ENCODE assay signal across 23 cellular contexts in the genomic region with DNA sequence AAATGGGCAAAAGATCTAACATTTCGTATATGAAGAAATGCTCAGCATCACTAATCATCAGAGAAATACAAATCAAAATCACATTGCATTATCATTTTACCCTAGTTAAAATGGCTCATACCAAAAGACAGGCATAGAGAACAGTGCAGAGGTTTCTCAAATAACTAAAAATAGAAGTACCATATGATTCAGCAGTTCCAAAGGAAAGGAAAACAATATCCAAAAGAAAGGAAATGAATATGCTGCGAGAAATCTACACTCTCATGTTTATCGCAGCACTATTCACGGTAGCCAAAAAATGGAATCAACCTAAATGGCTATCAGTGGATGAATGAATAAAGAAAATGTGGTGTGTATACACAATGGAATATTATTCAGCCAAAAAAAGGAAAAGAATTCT.
A peak's percentile ranks its signal among the peaks of the same experiment; 100 is the strongest.
DNase-seq lines count a peak whose midpoint lies in the region; ATAC-seq and TF ChIP-seq lines count a peak whose summit lies in the region.
"Had no signal": no experiment of that assay in that cellular context is flagged by ENCODE, and none has a peak within 500 bp of the region (broad histone marks: within the 10 kb centered on the region; RNA-seq: fewer than 3 reads in every experiment).

No MANE protein-coding gene starts in this region.

- no peaks in the 10 kb centered on the region for H3K4me1 Mint-ChIP-seq in activated CD8-positive, alpha-beta T cell treated with anti-CD3 and anti-CD28 coated beads, Interleukin-2, amount 10 ng/mL, durations not matched to agents 7 days and 5 days (ENCODE audit: low read depth)
- no peaks in the 10 kb centered on the region for H3K4me1 Mint-ChIP-seq in WTC11
- H3K4me1 Mint-ChIP-seq: B cell had no signal

- TF ChIP-seq CTCF in astrocyte of the spinal cord (IDR thresholded peaks at IDR 0.05; ENCODE audit: low read depth, low read length) (no peak), WTC11 (IDR thresholded peaks at IDR 0.05) (no peak)

- H3K36me3 Mint-ChIP-seq in activated CD8-positive, alpha-beta T cell treated with anti-CD3 and anti-CD28 coated beads, Interleukin-2, amount 10 ng/mL, durations not matched to agents 7 days and 5 days (ENCODE audit: low read depth), result peaks cover 75% of the 10 kb centered on the region
- H3K36me3 Mint-ChIP-seq in WTC11, result peaks cover 55% of the 10 kb centered on the region

- DNase-seq in EH (ENCODE audit: low read depth) (peak; percentile 43), astrocyte of the spinal cord (ENCODE audit: low read depth, low spot score) (peak; percentile 24), dermis microvascular lymphatic vessel endothelial cell (ENCODE audit: low read depth in 2 of 2) (peak; percentile 26 to 78), lung microvascular endothelial cell (ENCODE audit: low read depth in 2 of 2) (peak; percentile 67 to 78), WTC11 (ENCODE audit: low spot score) (no peak), NCI-H510A (lab: John Stamatoyannopoulos, UW) (no peak), UCSD-AML1 (lab: John Stamatoyannopoulos, UW; ENCODE audit: unreplicated experiment) (no peak)
- DNase-seq in activated CD8-positive, alpha-beta T cell treated with anti-CD3 and anti-CD28 coated beads, Interleukin-2, amount 10 ng/mL, durations not matched to agents 7 days and 5 days, result no peak
- DNase-seq: CD8-positive, alpha-beta T cell; DMS 273 treated with DMSO at 0.1 percent for 48 hours; DMS79; HCEC 1CT; KBM-7; MG63; NCI-H1105 treated with DMSO at 0.1 percent for 48 hours; NCI-H146; NCI-H1930; NCI-H2107; NCI-H446 treated with DMSO at 0.1 percent for 48 hours; NCI-H526 treated with DMSO at 0.1 percent for 48 hours; SHP77 had no signal

- POLR2A ChIA-PET in activated CD8-positive, alpha-beta T cell treated with anti-CD3 and anti-CD28 coated beads, Interleukin-2, amount 10 ng/mL, durations not matched to agents 7 days and 5 days (lab: Charles Lee), result no interaction called here
- POLR2A ChIA-PET in WTC11 (lab: Charles Lee), result no interaction called here

- CTCF ChIA-PET in activated CD8-positive, alpha-beta T cell treated with anti-CD3 and anti-CD28 coated beads, Interleukin-2, amount 10 ng/mL, durations not matched to agents 7 days and 5 days (lab: Charles Lee), result no interaction called here
- CTCF ChIA-PET in WTC11 (lab: Charles Lee), result no interaction called here

- ATAC-seq in activated CD8-positive, alpha-beta T cell treated with anti-CD3 and anti-CD28 coated beads, Interleukin-2, amount 10 ng/mL, durations not matched to agents 7 days and 5 days, result no peak
- ATAC-seq in WTC11, result no peak
- ATAC-seq: CD8-positive, alpha-beta T cell; Panc1 had no signal

- in situ Hi-C loops in astrocyte of the spinal cord (cut with HindIII; ENCODE audit: low sequenced_read_pairs), result no loop called here

- no peaks in the 10 kb centered on the region for H3K27me3 Mint-ChIP-seq in activated CD8-positive, alpha-beta T cell treated with anti-CD3 and anti-CD28 coated beads, Interleukin-2, amount 10 ng/mL, durations not matched to agents 7 days and 5 days (ENCODE audit: low read depth)
- H3K27me3 Mint-ChIP-seq in WTC11 (ENCODE audit: low read depth), result no peaks in the 10 kb centered on the region
- H3K27me3 Mint-ChIP-seq: B cell had no signal

- H3K4me3 ChIP-seq in astrocyte of the spinal cord (ENCODE audit: low read depth, low read length), result no peak overlapping the region
- H3K4me3 ChIP-seq: MG63 had no signal

- no peak overlapping the region for H3K27ac Mint-ChIP-seq in activated CD8-positive, alpha-beta T cell treated with anti-CD3 and anti-CD28 coated beads, Interleukin-2, amount 10 ng/mL, durations not matched to agents 7 days and 5 days
- no peak overlapping the region for H3K27ac Mint-ChIP-seq in WTC11
- H3K27ac Mint-ChIP-seq: B cell; CD8-positive, alpha-beta T cell had no signal

- H3K4me3 Mint-ChIP-seq in activated CD8-positive, alpha-beta T cell treated with anti-CD3 and anti-CD28 coated beads, Interleukin-2, amount 10 ng/mL, durations not matched to agents 7 days and 5 days, result no peak overlapping the region
- no peak overlapping the region for H3K4me3 Mint-ChIP-seq in WTC11
- H3K4me3 Mint-ChIP-seq: B cell; CD8-positive, alpha-beta T cell had no signal

- peaks cover 12% of the 10 kb centered on the region for H3K9me3 Mint-ChIP-seq in activated CD8-positive, alpha-beta T cell treated with anti-CD3 and anti-CD28 coated beads, Interleukin-2, amount 10 ng/mL, durations not matched to agents 7 days and 5 days (ENCODE audit: insufficient read depth)
- peaks cover 37% of the 10 kb centered on the region for H3K9me3 Mint-ChIP-seq in WTC11

TF ChIP-seq in WTC11, 78 proteins besides CTCF, POLR2A, EP300 and RAD21:
- no peak for TF ChIP-seq TCF7 (CRISPR knock-in tag; IDR thresholded peaks at IDR 0.05; ENCODE audit: low read depth)
- no peak for TF ChIP-seq NR1H2 (CRISPR knock-in tag; IDR thresholded peaks at IDR 0.05)
- TF ChIP-seq ESRRA (CRISPR knock-in tag; IDR thresholded peaks at IDR 0.05; ENCODE audit: borderline replicate concordance), result no peak
- no peak for TF ChIP-seq GRHL2 (CRISPR knock-in tag; IDR thresholded peaks at IDR 0.05; ENCODE audit: insufficient replicate concordance, severe bottlenecking)
- no peak for TF ChIP-seq ATF2 (CRISPR knock-in tag; IDR thresholded peaks at IDR 0.05; ENCODE audit: borderline replicate concordance, low read depth)
- TF ChIP-seq, protein P1, sequence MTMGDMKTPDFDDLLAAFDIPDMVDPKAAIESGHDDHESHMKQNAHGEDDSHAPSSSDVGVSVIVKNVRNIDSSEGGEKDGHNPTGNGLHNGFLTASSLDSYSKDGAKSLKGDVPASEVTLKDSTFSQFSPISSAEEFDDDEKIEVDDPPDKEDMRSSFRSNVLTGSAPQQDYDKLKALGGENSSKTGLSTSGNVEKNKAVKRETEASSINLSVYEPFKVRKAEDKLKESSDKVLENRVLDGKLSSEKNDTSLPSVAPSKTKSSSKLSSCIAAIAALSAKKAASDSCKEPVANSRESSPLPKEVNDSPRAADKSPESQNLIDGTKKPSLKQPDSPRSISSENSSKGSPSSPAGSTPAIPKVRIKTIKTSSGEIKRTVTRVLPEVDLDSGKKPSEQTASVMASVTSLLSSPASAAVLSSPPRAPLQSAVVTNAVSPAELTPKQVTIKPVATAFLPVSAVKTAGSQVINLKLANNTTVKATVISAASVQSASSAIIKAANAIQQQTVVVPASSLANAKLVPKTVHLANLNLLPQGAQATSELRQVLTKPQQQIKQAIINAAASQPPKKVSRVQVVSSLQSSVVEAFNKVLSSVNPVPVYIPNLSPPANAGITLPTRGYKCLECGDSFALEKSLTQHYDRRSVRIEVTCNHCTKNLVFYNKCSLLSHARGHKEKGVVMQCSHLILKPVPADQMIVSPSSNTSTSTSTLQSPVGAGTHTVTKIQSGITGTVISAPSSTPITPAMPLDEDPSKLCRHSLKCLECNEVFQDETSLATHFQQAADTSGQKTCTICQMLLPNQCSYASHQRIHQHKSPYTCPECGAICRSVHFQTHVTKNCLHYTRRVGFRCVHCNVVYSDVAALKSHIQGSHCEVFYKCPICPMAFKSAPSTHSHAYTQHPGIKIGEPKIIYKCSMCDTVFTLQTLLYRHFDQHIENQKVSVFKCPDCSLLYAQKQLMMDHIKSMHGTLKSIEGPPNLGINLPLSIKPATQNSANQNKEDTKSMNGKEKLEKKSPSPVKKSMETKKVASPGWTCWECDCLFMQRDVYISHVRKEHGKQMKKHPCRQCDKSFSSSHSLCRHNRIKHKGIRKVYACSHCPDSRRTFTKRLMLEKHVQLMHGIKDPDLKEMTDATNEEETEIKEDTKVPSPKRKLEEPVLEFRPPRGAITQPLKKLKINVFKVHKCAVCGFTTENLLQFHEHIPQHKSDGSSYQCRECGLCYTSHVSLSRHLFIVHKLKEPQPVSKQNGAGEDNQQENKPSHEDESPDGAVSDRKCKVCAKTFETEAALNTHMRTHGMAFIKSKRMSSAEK (CRISPR knock-in tag; IDR thresholded peaks at IDR 0.05; ENCODE audit: borderline replicate concordance), result no peak

Comparison
In these comparisons a context has a peak if more than half of its experiments do, and no peak if none do; other contexts are left out.
1. DNase-seq: peak in EH (single experiment), astrocyte of the spinal cord (single experiment), dermis microvascular lymphatic vessel endothelial cell (2 of 2) and lung microvascular endothelial cell (2 of 2); none in activated CD8-positive, alpha-beta T cell treated with anti-CD3 and anti-CD28 coated beads, Interleukin-2, amount 10 ng/mL, durations not matched to agents 7 days and 5 days (single experiment), WTC11 (single experiment), NCI-H510A (single experiment) and UCSD-AML1 (single experiment).